In the genomic region with DNA sequence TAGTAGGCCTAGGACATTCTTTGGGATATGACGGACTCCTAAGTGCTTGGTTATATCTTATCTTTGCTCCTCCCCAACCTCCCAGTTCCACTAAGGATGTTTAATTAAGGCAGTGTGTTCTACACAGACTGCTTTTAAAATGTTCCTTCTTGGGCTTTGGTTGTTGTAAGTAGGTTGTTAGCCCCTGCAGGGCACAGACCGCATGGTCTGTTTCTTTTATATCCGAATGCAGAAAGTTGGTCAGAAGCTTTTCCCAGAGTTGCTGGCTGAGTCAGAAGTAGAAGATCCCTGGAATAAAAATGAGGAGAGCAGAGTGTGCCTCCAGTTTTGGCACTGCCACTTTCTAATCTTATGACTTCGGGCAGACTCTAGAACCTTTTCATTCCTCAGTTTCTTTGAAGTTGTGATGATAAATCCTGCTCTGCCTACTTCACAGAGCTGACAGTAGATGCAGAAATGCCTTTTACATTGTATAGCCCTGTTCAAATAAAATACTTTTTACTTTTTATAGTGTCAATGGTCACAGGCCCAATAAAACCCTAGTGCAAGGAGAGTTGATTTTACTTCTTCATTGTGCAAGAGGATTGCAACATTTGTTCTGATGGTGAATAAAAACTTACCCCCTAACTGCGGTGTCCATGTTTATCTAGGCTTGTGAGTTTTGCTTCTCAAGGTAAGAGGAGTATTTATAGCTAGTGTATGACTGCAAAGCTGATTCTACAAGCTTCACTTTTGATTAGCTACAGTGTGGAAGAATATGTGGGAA, we compare ENCODE assay signal across 21 cellular contexts. TPM values are rescaled to one million over a fixed set of nuclear protein-coding genes. Genes with fewer than 3 reads are reported as not detected.
DNase-seq lines count a peak whose midpoint lies in the region; ATAC-seq, FAIRE-seq and TF ChIP-seq lines count a peak whose summit lies in the region.
"Had no signal": no experiment of that assay in that cellular context is flagged by ENCODE, and none has a peak within 500 bp of the region (broad histone marks: within the 10 kb centered on the region; RNA-seq: fewer than 3 reads in every experiment).

No MANE protein-coding gene starts in this region.

- WGBS in A549 (ENCODE audit: missing lambda C conversion rate), result 58% methylated on average over 5 of the region's 5 CpGs

- TF ChIP-seq EP300 in A549 (IDR thresholded peaks at IDR 0.05), result peak in 1 of 2 experiments; percentile 56; a peak in 2 of 5 replicates

- POLR2A ChIA-PET in A549 (lab: Yijun Ruan, JAX), result no interaction called here

- H3K4me3 ChIP-seq in A549 (no peak overlapping the region), left ventricle myocardium inferior (no peak overlapping the region)
- H3K4me3 ChIP-seq: heart right ventricle, Peyer's patch, right lobe of liver had no signal

- peaks cover 21% of the 10 kb centered on the region for H3K27me3 ChIP-seq in left ventricle myocardium inferior (ENCODE audit: low read depth)
- H3K27me3 ChIP-seq: Peyer's patch, right lobe of liver had no signal

- TF ChIP-seq RAD21 in A549 (conservative IDR thresholded peaks at IDR 0.05 in 1 of 2, IDR thresholded peaks at IDR 0.05 in 1 of 2), result no peak

- H3K4me3 Mint-ChIP-seq in T-helper 17 cell (peak overlapping the region; percentile 39), nephron (no peak overlapping the region)
- H3K4me3 Mint-ChIP-seq: activated CD4-positive, alpha-beta T cell treated with anti-CD3 and anti-CD28 coated beads, Interleukin-2, amount 10 ng/mL, durations not matched to agents 24 days and 14 days; activated naive CD4-positive, alpha-beta T cell treated with anti-CD3 and anti-CD28 coated beads for 36 hours had no signal

- H3K36me3 Mint-ChIP-seq in T-helper 17 cell (ENCODE audit: low read depth) (no peaks in the 10 kb centered on the region), nephron (ENCODE audit: low read depth) (no peaks in the 10 kb centered on the region)

- H3K4me1 Mint-ChIP-seq in T-helper 17 cell (no peaks in the 10 kb centered on the region), nephron (no peaks in the 10 kb centered on the region)
- H3K4me1 Mint-ChIP-seq: activated CD4-positive, alpha-beta T cell treated with anti-CD3 and anti-CD28 coated beads, Interleukin-2, amount 10 ng/mL, durations not matched to agents 24 days and 14 days had no signal

- H3K27me3 Mint-ChIP-seq in T-helper 17 cell, result peaks cover 20% of the 10 kb centered on the region
- H3K27me3 Mint-ChIP-seq in nephron (ENCODE audit: low read depth), result peaks cover 4% of the 10 kb centered on the region
- H3K27me3 Mint-ChIP-seq: activated CD4-positive, alpha-beta T cell treated with anti-CD3 and anti-CD28 coated beads, Interleukin-2, amount 10 ng/mL, durations not matched to agents 24 days and 14 days had no signal

- TF ChIP-seq CTCF in A549 (IDR thresholded peaks at IDR 0.05), result no peak
- no peak for TF ChIP-seq CTCF in nephron (IDR thresholded peaks at IDR 0.05; ENCODE audit: unreplicated experiment in 3 of 3)
- TF ChIP-seq CTCF in left ventricle myocardium inferior (IDR thresholded peaks at IDR 0.05; ENCODE audit: borderline replicate concordance), result no peak

- ATAC-seq in A549 (peak; percentile 31 to 43; a peak in 3 of 6 replicates), T-helper 17 cell (no peak)
- ATAC-seq: heart right ventricle, right lobe of liver had no signal

- H3K4me2 ChIP-seq in A549, result peak overlapping the region; percentile 59
- H3K4me2 ChIP-seq: SK-N-SH had no signal

- H3K9me3 Mint-ChIP-seq in nephron, result no peaks in the 10 kb centered on the region
- H3K9me3 Mint-ChIP-seq: activated CD4-positive, alpha-beta T cell treated with anti-CD3 and anti-CD28 coated beads, Interleukin-2, amount 10 ng/mL, durations not matched to agents 24 days and 14 days; activated naive CD4-positive, alpha-beta T cell treated with anti-CD3 and anti-CD28 coated beads for 36 hours had no signal

- H3K4me1 ChIP-seq in A549 (peaks cover 41% of the 10 kb centered on the region), left ventricle myocardium inferior (no peaks in the 10 kb centered on the region)
- H3K4me1 ChIP-seq: heart right ventricle, Peyer's patch, right lobe of liver had no signal

- intact Hi-C loops in left ventricle myocardium inferior (cut with micrococcal nuclease), result no loop called here

- DNase-seq in A549 (ENCODE audit: low read depth in 1 of 2, low spot score in 1 of 2), result peak in 1 of 2 experiments; percentile 21
- DNase-seq in T-helper 17 cell, result no peak
- DNase-seq in DMS153 treated with DMSO at 0.1 percent for 48 hours (lab: John Stamatoyannopoulos, UW; ENCODE audit: unreplicated experiment), result no peak
- no peak for DNase-seq in activated naive CD4-positive, alpha-beta T cell treated with Interleukin-2 at 50 U/mL for 16 hours
- no peak for DNase-seq in SIG-M5 treated with dmso at 0.1 percent for 504 hours (lab: John Stamatoyannopoulos, UW; ENCODE audit: unreplicated experiment)
- no peak for DNase-seq in left ventricle myocardium inferior
- DNase-seq: activated CD4-positive, alpha-beta T cell treated with anti-CD3 and anti-CD28 coated beads, Interleukin-2, amount 10 ng/mL, durations not matched to agents 24 days and 14 days; activated naive CD4-positive, alpha-beta T cell treated with anti-CD3 and anti-CD28 coated beads for 36 hours; central memory CD4-positive, alpha-beta T cell; DMS 273 treated with DMSO at 0.1 percent for 48 hours; heart right ventricle; NCI-H1436; NCI-H82; Peyer's patch; right lobe of liver; SK-N-SH; stimulated activated naive CD4-positive, alpha-beta T cell treated with Interleukin-2 at 50 U/mL for 16 hours; trophoblast cell had no signal

- H3K27ac ChIP-seq in A549 (peak overlapping the region; percentile 43 to 64; a peak in 4 of 6 replicates), cingulate gyrus (ENCODE audit: low read depth, low read length) (peak overlapping the region; percentile 48), left ventricle myocardium inferior (replicated peaks) (no peak overlapping the region)
- H3K27ac ChIP-seq: heart right ventricle, right lobe of liver had no signal

- CTCF ChIA-PET in A549 (lab: Yijun Ruan, JAX), result no interaction called here

- no peak for FAIRE-seq in A549 (lab: Jason Lieb, UNC)
- FAIRE-seq: A204.1 had no signal

- no peaks in the 10 kb centered on the region for H3K36me3 ChIP-seq in left ventricle myocardium inferior
- H3K36me3 ChIP-seq: heart right ventricle, Peyer's patch, right lobe of liver had no signal

- H3K27ac Mint-ChIP-seq in T-helper 17 cell (no peak overlapping the region), nephron (peak overlapping the region in 2 of 3 experiments; percentile 21 to 38)
- H3K27ac Mint-ChIP-seq: activated CD4-positive, alpha-beta T cell treated with anti-CD3 and anti-CD28 coated beads, Interleukin-2, amount 10 ng/mL, durations not matched to agents 24 days and 14 days; activated naive CD4-positive, alpha-beta T cell treated with anti-CD3 and anti-CD28 coated beads for 36 hours had no signal

- TF ChIP-seq POLR2A in A549 (IDR thresholded peaks at IDR 0.05; ENCODE audit: low read length), result no peak

- H3K9me3 ChIP-seq in A549, result no peaks in the 10 kb centered on the region
- no peaks in the 10 kb centered on the region for H3K9me3 ChIP-seq in T-helper 17 cell (ENCODE audit: control insufficient read depth, low read length, poor library complexity, severe bottlenecking)
- H3K9me3 ChIP-seq in left ventricle myocardium inferior (replicated peaks), result no peaks in the 10 kb centered on the region
- H3K9me3 ChIP-seq: heart right ventricle, Peyer's patch, right lobe of liver, SK-N-SH had no signal

TF ChIP-seq in A549, 52 proteins besides CTCF, POLR2A, EP300 and RAD21 (continues in another document):
- TF ChIP-seq EHMT2 (IDR thresholded peaks at IDR 0.05; ENCODE audit: low read depth), result no peak
- TF ChIP-seq HOXB13 (CRISPR knock-in tag; IDR thresholded peaks at IDR 0.05; ENCODE audit: low read depth), result no peak
- no peak for TF ChIP-seq NFE2L2 (conservative IDR thresholded peaks at IDR 0.05; ENCODE audit: low read length)
- no peak for TF ChIP-seq CBX8 (IDR thresholded peaks at IDR 0.05)
- TF ChIP-seq GATA3 (IDR thresholded peaks at IDR 0.05; ENCODE audit: borderline replicate concordance), result peak; percentile 38; the same call in 1 of the 2 replicates
- TF ChIP-seq JUN (IDR thresholded peaks at IDR 0.05), result 0 out of 5 replicates have a peak, but pooled peaks of 1 of the 2 experiments have one; percentile 44
- peak; percentile 55; the same call in 1 of the 2 replicates for TF ChIP-seq JUNB (IDR thresholded peaks at IDR 0.05)
- TF ChIP-seq, protein P1, sequence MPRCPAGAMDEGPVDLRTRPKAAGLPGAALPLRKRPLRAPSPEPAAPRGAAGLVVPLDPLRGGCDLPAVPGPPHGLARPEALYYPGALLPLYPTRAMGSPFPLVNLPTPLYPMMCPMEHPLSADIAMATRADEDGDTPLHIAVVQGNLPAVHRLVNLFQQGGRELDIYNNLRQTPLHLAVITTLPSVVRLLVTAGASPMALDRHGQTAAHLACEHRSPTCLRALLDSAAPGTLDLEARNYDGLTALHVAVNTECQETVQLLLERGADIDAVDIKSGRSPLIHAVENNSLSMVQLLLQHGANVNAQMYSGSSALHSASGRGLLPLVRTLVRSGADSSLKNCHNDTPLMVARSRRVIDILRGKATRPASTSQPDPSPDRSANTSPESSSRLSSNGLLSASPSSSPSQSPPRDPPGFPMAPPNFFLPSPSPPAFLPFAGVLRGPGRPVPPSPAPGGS (IDR thresholded peaks at IDR 0.05), result no peak
- TF ChIP-seq, protein P2, sequence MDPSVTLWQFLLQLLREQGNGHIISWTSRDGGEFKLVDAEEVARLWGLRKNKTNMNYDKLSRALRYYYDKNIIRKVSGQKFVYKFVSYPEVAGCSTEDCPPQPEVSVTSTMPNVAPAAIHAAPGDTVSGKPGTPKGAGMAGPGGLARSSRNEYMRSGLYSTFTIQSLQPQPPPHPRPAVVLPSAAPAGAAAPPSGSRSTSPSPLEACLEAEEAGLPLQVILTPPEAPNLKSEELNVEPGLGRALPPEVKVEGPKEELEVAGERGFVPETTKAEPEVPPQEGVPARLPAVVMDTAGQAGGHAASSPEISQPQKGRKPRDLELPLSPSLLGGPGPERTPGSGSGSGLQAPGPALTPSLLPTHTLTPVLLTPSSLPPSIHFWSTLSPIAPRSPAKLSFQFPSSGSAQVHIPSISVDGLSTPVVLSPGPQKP (IDR thresholded peaks at IDR 0.05; ENCODE audit: low read depth, low read length), result no peak
- TF ChIP-seq CEBPB (IDR thresholded peaks at IDR 0.05), result peak; percentile 80 to 91
- TF ChIP-seq FOSB (CRISPR knock-in tag; IDR thresholded peaks at IDR 0.05), result no peak
- TF ChIP-seq ESRRA (IDR thresholded peaks at IDR 0.05; ENCODE audit: borderline replicate concordance, low read length), result no peak

RNA-seq across cellular contexts. Expression of gene FMN2, which starts 18.4 kb away (rescaled TPM):
- polyA plus RNA-seq in A549 (2011; rRNA removed) (2.8 and 4.5 TPM in 2 replicates), A549 (2017; fragmentation: RNase III; extraction: RNeasy Plus Mini Kit Qiagen cat#74134 plus additional on column Dnase treatment) (4.1 to 5.4 TPM (median 4.2 TPM) in 3 replicates)
- polyA plus RNA-seq in A549 (2012; cell fraction: cytosol; rRNA removed), result 1.6 and 2.1 TPM in 2 replicates
- polyA plus RNA-seq in A549 (2012; cell fraction: nucleus; rRNA removed), result 2.8 and 3.2 TPM in 2 replicates
- polyA minus RNA-seq in A549 (2011; rRNA and poly(A)+ RNA removed), result 2.3 and 2.4 TPM in 2 replicates
- total RNA-seq in T-helper 17 cell (not detected), left ventricle myocardium inferior (not detected)
- total RNA-seq: activated CD4-positive, alpha-beta T cell treated with anti-CD3 and anti-CD28 coated beads, Interleukin-2, amount 10 ng/mL, durations not matched to agents 24 days and 14 days; activated naive CD4-positive, alpha-beta T cell treated with anti-CD3 and anti-CD28 coated beads for 36 hours had no signal
